ENCODE assay signal across 18 cellular contexts in the genomic region with DNA sequence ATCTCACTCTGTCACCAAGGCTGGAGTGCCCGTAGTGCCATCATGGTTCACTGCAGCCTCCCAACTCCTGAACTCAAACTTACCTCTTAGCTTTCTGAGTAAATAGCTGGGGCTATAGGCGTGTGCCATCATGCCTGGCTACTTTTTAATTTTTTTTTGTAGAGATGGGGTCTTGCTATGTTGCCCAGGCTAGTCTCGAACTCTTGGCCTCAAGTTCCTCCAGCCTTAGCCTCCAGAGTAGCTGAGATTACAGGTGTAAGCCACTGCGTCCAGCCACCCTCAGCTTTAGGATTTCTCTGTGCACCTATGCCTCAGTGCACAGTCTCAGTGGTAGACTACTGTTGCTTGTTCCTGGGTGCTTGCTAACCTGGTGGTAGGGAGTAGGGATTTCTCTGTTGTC. TPM values are rescaled to one million over a fixed set of nuclear protein-coding genes. Genes with fewer than 3 reads are reported as not detected.
DNase-seq lines count a peak whose midpoint lies in the region; ATAC-seq and TF ChIP-seq lines count a peak whose summit lies in the region.
"Had no signal": no experiment of that assay in that cellular context is flagged by ENCODE, and none has a peak within 500 bp of the region (broad histone marks: within the 10 kb centered on the region; RNA-seq: fewer than 3 reads in every experiment).

No MANE protein-coding gene starts in this region.

- no peak for TF ChIP-seq POLR2A in thyroid gland (IDR thresholded peaks at IDR 0.05)

- H3K4me1 ChIP-seq in left ventricle myocardium inferior (peaks cover 98% of the 10 kb centered on the region), heart right ventricle (peaks cover 4 to 94% (median 62%) of the 10 kb centered on the region in 9 donors), thyroid gland (peaks cover 60 to 92% of the 10 kb centered on the region in 2 donors)

- peak overlapping the region; percentile 10 for H3K27ac Mint-ChIP-seq in activated CD4-positive, alpha-beta memory T cell treated with anti-CD3 and anti-CD28 coated beads, Interleukin-2, amount 10 ng/mL, durations not matched to agents 7 days and 5 days
- H3K27ac Mint-ChIP-seq in memory B cell: peak overlapping the region; percentile 88

- peaks cover 60% of the 10 kb centered on the region for H3K36me3 Mint-ChIP-seq in activated CD4-positive, alpha-beta memory T cell treated with anti-CD3 and anti-CD28 coated beads, Interleukin-2, amount 10 ng/mL, durations not matched to agents 7 days and 5 days (ENCODE audit: low read depth)
- peaks cover 11% of the 10 kb centered on the region for H3K36me3 Mint-ChIP-seq in memory B cell

- no peaks in the 10 kb centered on the region for H3K9me3 Mint-ChIP-seq in activated CD4-positive, alpha-beta memory T cell treated with anti-CD3 and anti-CD28 coated beads, Interleukin-2, amount 10 ng/mL, durations not matched to agents 7 days and 5 days
- no peaks in the 10 kb centered on the region for H3K9me3 Mint-ChIP-seq in memory B cell
- H3K9me3 Mint-ChIP-seq: H9 had no signal

- ATAC-seq in heart right ventricle (no peak), memory B cell (ENCODE audit: low read depth) (no peak), GM18519 (IDR thresholded peaks at IDR 0.05; ENCODE audit: low FRiP score, unreplicated experiment) (no peak), GM18907 (IDR thresholded peaks at IDR 0.05; ENCODE audit: unreplicated experiment) (no peak)
- ATAC-seq: left cardiac atrium, sciatic nerve had no signal

- H3K27ac ChIP-seq in left ventricle myocardium inferior (replicated peaks): peak overlapping the region; percentile 99
- H3K27ac ChIP-seq in heart right ventricle: peak overlapping the region in 3 of 10 donors; percentile 2 to 99 (median 39)
- H3K27ac ChIP-seq in thyroid gland: peak overlapping the region in 2 of 3 donors; percentile 91 to 93
- no peak overlapping the region for H3K27ac ChIP-seq in coronary artery
- H3K27ac ChIP-seq: SK-N-MC, VCaP had no signal

- H3K9me3 ChIP-seq in left ventricle myocardium inferior (replicated peaks) (no peaks in the 10 kb centered on the region), heart right ventricle (no peaks in the 10 kb centered on the region), thyroid gland (no peaks in the 10 kb centered on the region)

- H3K4me1 Mint-ChIP-seq in activated CD4-positive, alpha-beta memory T cell treated with anti-CD3 and anti-CD28 coated beads, Interleukin-2, amount 10 ng/mL, durations not matched to agents 7 days and 5 days: peaks cover 82% of the 10 kb centered on the region
- peaks cover 48% of the 10 kb centered on the region for H3K4me1 Mint-ChIP-seq in memory B cell

- H3K4me3 ChIP-seq in left ventricle myocardium inferior (peak overlapping the region; percentile 43), heart right ventricle (no peak overlapping the region), thyroid gland (replicated peaks in 1 of 3) (no peak overlapping the region), coronary artery (no peak overlapping the region)
- H3K4me3 ChIP-seq: SK-N-MC had no signal

- H3K27me3 ChIP-seq in left ventricle myocardium inferior (ENCODE audit: low read depth): no peaks in the 10 kb centered on the region
- H3K27me3 ChIP-seq in heart right ventricle: no peaks in the 10 kb centered on the region
- no peaks in the 10 kb centered on the region for H3K27me3 ChIP-seq in thyroid gland

- no peak for TF ChIP-seq CTCF in left ventricle myocardium inferior (IDR thresholded peaks at IDR 0.05; ENCODE audit: borderline replicate concordance)
- no peak for TF ChIP-seq CTCF in heart right ventricle (IDR thresholded peaks at IDR 0.05)
- TF ChIP-seq CTCF in thyroid gland (IDR thresholded peaks at IDR 0.05): no peak
- TF ChIP-seq CTCF in coronary artery (IDR thresholded peaks at IDR 0.05): no peak

- CTCF ChIA-PET in activated CD4-positive, alpha-beta memory T cell treated with anti-CD3 and anti-CD28 coated beads, Interleukin-2, amount 10 ng/mL, durations not matched to agents 7 days and 5 days (lab: Charles Lee): interaction anchor here (1.0 to 6.9 kb wide), 4 partner anchors 8 to 59 kb away, joined by 4 to 46 read pairs (median 6); no protein-coding TSS in a partner anchor

- POLR2A ChIA-PET in activated CD4-positive, alpha-beta memory T cell treated with anti-CD3 and anti-CD28 coated beads, Interleukin-2, amount 10 ng/mL, durations not matched to agents 7 days and 5 days (lab: Charles Lee): interaction anchor here (0.7 to 1.6 kb wide), 3 partner anchors 20 to 41 kb away, joined by 3 to 5 read pairs (median 3); partner anchors contain the start of genes PLA2G15, PRMT7 and SLC7A6OS

- intact Hi-C loops in left ventricle myocardium inferior (cut with micrococcal nuclease): no loop called here
- intact Hi-C loops in heart right ventricle (cut with DNase I): no loop called here
- intact Hi-C loops in thyroid gland (cut with DNase I): no loop called here

- H3K36me3 ChIP-seq in left ventricle myocardium inferior: peaks cover 37% of the 10 kb centered on the region
- H3K36me3 ChIP-seq in heart right ventricle: peaks cover 0 to 53% (median 6%) of the 10 kb centered on the region in 9 donors
- peaks cover 6 to 11% of the 10 kb centered on the region in 2 donors for H3K36me3 ChIP-seq in thyroid gland

- 97% methylated on average over 4 of the region's 4 CpGs for WGBS in heart right ventricle, 2 donors
- 83 to 90% methylated on average over 4 of the region's 4 CpGs for WGBS in thyroid gland, 2 donors

- no peak overlapping the region for H3K4me3 Mint-ChIP-seq in activated CD4-positive, alpha-beta memory T cell treated with anti-CD3 and anti-CD28 coated beads, Interleukin-2, amount 10 ng/mL, durations not matched to agents 7 days and 5 days
- H3K4me3 Mint-ChIP-seq in memory B cell: no peak overlapping the region
- H3K4me3 Mint-ChIP-seq: H9 had no signal

- H3K27me3 Mint-ChIP-seq in activated CD4-positive, alpha-beta memory T cell treated with anti-CD3 and anti-CD28 coated beads, Interleukin-2, amount 10 ng/mL, durations not matched to agents 7 days and 5 days: no peaks in the 10 kb centered on the region
- H3K27me3 Mint-ChIP-seq in memory B cell: no peaks in the 10 kb centered on the region

- DNase-seq in left ventricle myocardium inferior (no peak), heart right ventricle (no peak), memory B cell (ENCODE audit: low spot score in 2 of 2) (no peak), thyroid gland (no peak), coronary artery (ENCODE audit: low spot score) (no peak)
- DNase-seq in activated CD4-positive, alpha-beta memory T cell treated with anti-CD3 and anti-CD28 coated beads, Interleukin-2, amount 10 ng/mL, durations not matched to agents 7 days and 5 days: no peak
- DNase-seq: H9; left cardiac atrium; NCI-H2081 treated with DMSO at 0.1 percent for 48 hours; nucleus accumbens; stimulated activated CD4-positive, alpha-beta T cell treated with anti-CD3 and anti-CD28 coated beads, Interleukin-1b, Interleukin-23, amount 100 ng/mL, for 48 hours had no signal

RNA-seq across cellular contexts. Expression of gene SLC7A6, which starts 5.5 kb away (rescaled TPM):
- total RNA-seq in left ventricle myocardium inferior: 44.2 TPM
- total RNA-seq in heart right ventricle: 10 to 100 TPM; 28.4 to 59.2 (median 42.4) TPM
- 10 to 100 TPM; 22.6 to 85.6 TPM for polyA plus RNA-seq in heart right ventricle
- 10 to 100 TPM; 66.7 to 68.9 TPM for total RNA-seq in activated CD4-positive, alpha-beta memory T cell treated with anti-CD3 and anti-CD28 coated beads, Interleukin-2, amount 10 ng/mL, durations not matched to agents 7 days and 5 days
- total RNA-seq in thyroid gland: 100 to 1,000 TPM in 1 of 4 donors, 10 to 100 TPM in 3; 73.1 to 116 (median 85.7) TPM

RNA-seq across cellular contexts. Expression of gene PLA2G15, which starts 24.6 kb away (rescaled TPM):
- total RNA-seq in left ventricle myocardium inferior: 35.5 TPM
- 10 to 100 TPM; 31.0 to 62.1 (median 44.0) TPM for total RNA-seq in heart right ventricle
- 10 to 100 TPM; 33.1 to 33.7 TPM for polyA plus RNA-seq in heart right ventricle
- total RNA-seq in activated CD4-positive, alpha-beta memory T cell treated with anti-CD3 and anti-CD28 coated beads, Interleukin-2, amount 10 ng/mL, durations not matched to agents 7 days and 5 days: 1 to 10 TPM; 7.4 to 7.5 TPM
- 10 to 100 TPM; 20.8 to 40.3 (median 38.4) TPM for total RNA-seq in thyroid gland

RNA-seq across cellular contexts. Expression of gene ESRP2, which starts 33.9 kb away (rescaled TPM):
- total RNA-seq in left ventricle myocardium inferior: 0.14 TPM
- total RNA-seq in heart right ventricle: 1 to 10 TPM in 1 of 10 donors, under 1 TPM in 9; 0.07 to 1.0 (median 0.44) TPM
- under 1 TPM; 0.25 to 0.66 TPM for polyA plus RNA-seq in heart right ventricle
- not detected for total RNA-seq in activated CD4-positive, alpha-beta memory T cell treated with anti-CD3 and anti-CD28 coated beads, Interleukin-2, amount 10 ng/mL, durations not matched to agents 7 days and 5 days
- 10 to 100 TPM; 42.9 to 86.9 (median 50.5) TPM for total RNA-seq in thyroid gland
- total RNA-seq: cerebellum, temporal lobe had no signal

RNA-seq across cellular contexts. Expression of gene SLC7A6OS, which starts 41.0 kb away (rescaled TPM):
- total RNA-seq in left ventricle myocardium inferior (13.6 TPM), heart right ventricle (10 to 100 TPM in 9 of 10 donors, 1 to 10 TPM in 1; 9.9 to 14.4 (median 12.8) TPM), thyroid gland (10 to 100 TPM; 13.4 to 25.8 (median 18.7) TPM)
- 1 to 10 TPM; 7.3 to 9.6 TPM for polyA plus RNA-seq in heart right ventricle
- total RNA-seq in activated CD4-positive, alpha-beta memory T cell treated with anti-CD3 and anti-CD28 coated beads, Interleukin-2, amount 10 ng/mL, durations not matched to agents 7 days and 5 days: 10 to 100 TPM; 30.4 to 31.2 TPM

RNA-seq across cellular contexts. Expression of gene PRMT7, which starts 41.0 kb away (rescaled TPM):
- total RNA-seq in left ventricle myocardium inferior: 25.6 TPM
- total RNA-seq in heart right ventricle: 10 to 100 TPM; 22.0 to 39.2 (median 30.7) TPM
- 10 to 100 TPM; 18.1 to 57.8 TPM for polyA plus RNA-seq in heart right ventricle
- 10 to 100 TPM; 50.4 to 52.2 TPM for total RNA-seq in activated CD4-positive, alpha-beta memory T cell treated with anti-CD3 and anti-CD28 coated beads, Interleukin-2, amount 10 ng/mL, durations not matched to agents 7 days and 5 days
- total RNA-seq in thyroid gland: 10 to 100 TPM; 41.7 to 57.0 (median 46.9) TPM

Comparison
In these comparisons a context has a peak if more than half of its experiments do, and no peak if none do; other contexts are left out.
1. H3K27ac ChIP-seq: peak in left ventricle myocardium inferior (single experiment) and thyroid gland (2 of 3); none in coronary artery (0 of 2).
2. RNA of gene ESRP2, which starts 33.9 kb away (total RNA-seq): 42.9 to 86.9 TPM in thyroid gland; 0.07 to 1.0 TPM in heart right ventricle, 0.14 TPM in left ventricle myocardium inferior (single experiment) and not detected in activated CD4-positive, alpha-beta memory T cell treated with anti-CD3 and anti-CD28 coated beads, Interleukin-2, amount 10 ng/mL, durations not matched to agents 7 days and 5 days; every median in the first group is over 10 times any median in the second.